Comparison of ENCODE assay signal across 8 cellular contexts in the genomic region with DNA sequence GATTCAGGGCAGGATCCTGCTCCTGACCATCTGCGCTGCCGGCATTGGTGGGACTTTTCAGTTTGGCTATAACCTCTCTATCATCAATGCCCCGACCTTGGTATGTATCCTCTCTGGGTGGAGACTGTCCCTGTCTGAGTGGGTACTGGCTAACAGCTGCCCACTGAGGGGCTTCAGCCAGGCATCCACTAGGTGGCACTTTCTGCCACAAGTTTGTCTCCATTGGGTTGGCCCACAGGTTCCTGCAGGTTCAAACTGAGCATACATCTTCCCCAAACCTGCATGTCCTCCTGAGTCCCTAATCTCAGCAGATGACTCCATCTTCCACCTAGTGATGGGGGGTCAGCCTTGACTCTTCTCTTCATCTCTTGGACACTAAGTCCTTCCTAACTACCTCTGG. TPM values are rescaled to one million over a fixed set of nuclear protein-coding genes. Genes with fewer than 3 reads are reported as not detected.
DNase-seq lines count a peak whose midpoint lies in the region; ATAC-seq and TF ChIP-seq lines count a peak whose summit lies in the region.

No MANE protein-coding gene starts in this region.

- no peak overlapping the region for H3K4me3 ChIP-seq in SJCRH30
- H3K4me3 ChIP-seq in esophagus muscularis mucosa: no peak overlapping the region

- H3K9me3 ChIP-seq in SJCRH30 (replicated peaks): no peaks in the 10 kb centered on the region
- H3K9me3 ChIP-seq in esophagus muscularis mucosa: no peaks in the 10 kb centered on the region

- WGBS in esophagus muscularis mucosa: 88% methylated on average over 3 of the region's 3 CpGs

- peak; percentile 25 to 34 (median 28) for TF ChIP-seq CTCF in esophagus muscularis mucosa (IDR thresholded peaks at IDR 0.05)

- ATAC-seq in HG03045 (IDR thresholded peaks at IDR 0.05; ENCODE audit: unreplicated experiment) (no peak), HG02642 (IDR thresholded peaks at IDR 0.05; ENCODE audit: poor library complexity, unreplicated experiment) (no peak)

- no peak overlapping the region for H3K27ac ChIP-seq in SJCRH30
- no peak overlapping the region for H3K27ac ChIP-seq in esophagus muscularis mucosa (replicated peaks in 1 of 4)

- intact Hi-C loops in esophagus muscularis mucosa (cut with DNase I): no loop called here

- H3K27me3 ChIP-seq in SJCRH30: no peaks in the 10 kb centered on the region
- H3K27me3 ChIP-seq in esophagus muscularis mucosa: no peaks in the 10 kb centered on the region

- peaks cover 10% of the 10 kb centered on the region for H3K4me1 ChIP-seq in SJCRH30
- H3K4me1 ChIP-seq in esophagus muscularis mucosa: peaks cover 8 to 22% (median 14%) of the 10 kb centered on the region in 4 donors

- no peak for TF ChIP-seq EP300 in esophagus muscularis mucosa (IDR thresholded peaks at IDR 0.05)

- no peaks in the 10 kb centered on the region for H3K36me3 ChIP-seq in SJCRH30
- peaks cover 0 to 40% (median 19%) of the 10 kb centered on the region in 4 donors for H3K36me3 ChIP-seq in esophagus muscularis mucosa

- TF ChIP-seq POLR2A in esophagus muscularis mucosa (IDR thresholded peaks at IDR 0.05; ENCODE audit: low read depth): no peak

- DNase-seq in activated effector memory CD4-positive, alpha-beta T cell treated with anti-CD3 and anti-CD28 coated beads, Interleukin-2, amount 50 U/mL, for 16 hours: peak; percentile 70
- DNase-seq in activated effector memory CD4-positive, alpha-beta T cell treated with Interleukin-2 at 50 U/mL for 16 hours: no peak
- DNase-seq in Kasumi-1 (lab: John Stamatoyannopoulos, UW): peak; percentile 41 to 51
- peak; percentile 64 to 77 for DNase-seq in SJCRH30
- no peak for DNase-seq in esophagus muscularis mucosa (ENCODE audit: extremely low spot score)
- DNase-seq in stimulated activated CD4-positive, alpha-beta T cell treated with anti-CD3 and anti-CD28 coated beads, Interleukin-2, amount 100 ng/mL, for 48 hours: peak; percentile 17 to 18

RNA-seq across cellular contexts. Expression of a gene that starts 4.4 kb away (rescaled TPM):
- total RNA-seq in SJCRH30 (2014; rRNA removed; shearing (Covaris generic)): 0.51 and 1.9 TPM in 2 replicates
- 10 to 100 TPM; 11.6 to 17.4 (median 15.3) TPM for total RNA-seq in esophagus muscularis mucosa

RNA-seq across cellular contexts. Expression of a gene that starts 23.3 kb away (rescaled TPM):
- total RNA-seq in SJCRH30 (2014; rRNA removed; shearing (Covaris generic)): not detected in 2 replicates
- not detected for total RNA-seq in esophagus muscularis mucosa

RNA-seq across cellular contexts. Expression of a gene that starts 32.1 kb away (rescaled TPM):
- total RNA-seq in SJCRH30 (2014; rRNA removed; shearing (Covaris generic)): 270 and 350 TPM in 2 replicates
- total RNA-seq in esophagus muscularis mucosa: 100 to 1,000 TPM; 158 to 372 (median 263) TPM

Comparison
In these comparisons a context has a peak if more than half of its experiments do, and no peak if none do; other contexts are left out.
1. DNase-seq: peak in activated effector memory CD4-positive, alpha-beta T cell treated with anti-CD3 and anti-CD28 coated beads, Interleukin-2, amount 50 U/mL, for 16 hours (single experiment), Kasumi-1 (2 of 2), SJCRH30 (2 of 2) and stimulated activated CD4-positive, alpha-beta T cell treated with anti-CD3 and anti-CD28 coated beads, Interleukin-2, amount 100 ng/mL, for 48 hours (2 of 2); none in activated effector memory CD4-positive, alpha-beta T cell treated with Interleukin-2 at 50 U/mL for 16 hours (single experiment) and esophagus muscularis mucosa (single experiment).